Comparison of ENCODE assay signal across 14 cellular contexts in the genomic region with DNA sequence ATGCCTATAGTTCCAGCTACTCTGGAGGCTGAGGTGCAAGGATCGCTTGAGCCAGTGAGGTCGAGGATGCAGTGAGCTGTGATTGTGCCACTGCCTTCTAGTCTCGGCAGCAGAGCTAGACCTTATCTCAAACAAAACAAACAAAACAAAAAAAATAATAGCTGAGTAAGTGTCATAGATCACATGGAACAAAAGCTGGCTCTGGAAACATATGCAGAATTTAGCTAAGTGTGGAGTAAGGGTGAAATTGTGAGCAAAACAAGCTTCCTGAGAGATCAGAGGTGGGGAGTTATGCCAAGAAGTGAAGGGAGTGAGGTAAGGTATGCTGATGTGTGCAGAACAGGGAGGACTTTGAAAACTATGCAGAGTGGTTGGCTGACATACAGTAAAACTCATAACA. TPM values are rescaled to one million over a fixed set of nuclear protein-coding genes. Genes with fewer than 3 reads are reported as not detected.
DNase-seq lines count a peak whose midpoint lies in the region; FAIRE-seq and TF ChIP-seq lines count a peak whose summit lies in the region.
"Had no signal": no experiment of that assay in that cellular context is flagged by ENCODE, and none has a peak within 500 bp of the region (broad histone marks: within the 10 kb centered on the region; RNA-seq: fewer than 3 reads in every experiment).

No MANE protein-coding gene starts in this region.

- 59% methylated on average over 3 of the region's 3 CpGs for WGBS in hepatocyte (ENCODE audit: low lambda C conversion rate, missing lambda C conversion rate)
- 27 to 44% (median 39%) methylated on average over 3 of the region's 3 CpGs for WGBS in stomach, 5 donors

- H3K27me3 ChIP-seq in astrocyte (ENCODE audit: insufficient read depth, low read length) (no peaks in the 10 kb centered on the region), hepatocyte (no peaks in the 10 kb centered on the region), stomach (no peaks in the 10 kb centered on the region)
- H3K27me3 ChIP-seq: ovary had no signal

- CTCF ChIA-PET in HEK293 (lab: Yijun Ruan, JAX), result interaction anchor here (0.5 to 1.2 kb wide), 6 partner anchors 13 to 434 kb away, joined by 3 to 5 read pairs (median 3); no protein-coding TSS in a partner anchor

- H3K4me1 ChIP-seq in HEK293 (ENCODE audit: control insufficient read depth, insufficient read depth, low read length) (peaks cover 8% of the 10 kb centered on the region), astrocyte (ENCODE audit: insufficient read depth, low read length) (peaks cover 25% of the 10 kb centered on the region), hepatocyte (ENCODE audit: insufficient read depth) (no peaks in the 10 kb centered on the region), stomach (peaks cover 0 to 25% (median 6%) of the 10 kb centered on the region in 4 donors)

- H3K4me1 Mint-ChIP-seq in astrocyte (ENCODE audit: low read depth, unreplicated experiment), result peaks cover 16% of the 10 kb centered on the region

- POLR2A ChIA-PET in HEK293 (lab: Yijun Ruan, JAX), result interaction anchor here (1.0 kb wide), 2 partner anchors 49 to 1485 kb away, joined by 3 read pairs; a partner anchor contains a TSS

- no peak overlapping the region for H3K27ac Mint-ChIP-seq in astrocyte (ENCODE audit: unreplicated experiment)
- H3K27ac Mint-ChIP-seq: activated CD8-positive, alpha-beta T cell treated with anti-CD3 and anti-CD28 coated beads for 36 hours had no signal

- H4K20me1 ChIP-seq in astrocyte (ENCODE audit: insufficient read depth, low read length), result no peaks in the 10 kb centered on the region
- no peaks in the 10 kb centered on the region for H4K20me1 ChIP-seq in hepatocyte (ENCODE audit: insufficient read depth, poor library complexity, severe bottlenecking)

- TF ChIP-seq CTCF in HEK293 (tag by site-specific recombination; IDR thresholded peaks at IDR 0.05) (no peak), astrocyte (IDR thresholded peaks at IDR 0.05; ENCODE audit: insufficient read depth, low read depth, low read length) (no peak), hepatocyte (IDR thresholded peaks at IDR 0.05; ENCODE audit: poor library complexity) (no peak), stomach (IDR thresholded peaks at IDR 0.05) (no peak)

- intact Hi-C loops in stomach (cut with DNase I; ENCODE audit: low total_unique reads), result no loop called here

- no peaks in the 10 kb centered on the region for H3K9me3 Mint-ChIP-seq in astrocyte (ENCODE audit: unreplicated experiment)
- H3K9me3 Mint-ChIP-seq: activated CD8-positive, alpha-beta T cell treated with anti-CD3 and anti-CD28 coated beads for 36 hours; stimulated activated naive CD8-positive, alpha-beta T cell treated with anti-CD3 and anti-CD28 coated beads, Interleukin-15, amount 100 ng/mL, for 72 hours had no signal

- H3K27me3 Mint-ChIP-seq in astrocyte (ENCODE audit: low read depth, unreplicated experiment), result no peaks in the 10 kb centered on the region
- H3K27me3 Mint-ChIP-seq: activated CD8-positive, alpha-beta T cell treated with anti-CD3 and anti-CD28 coated beads for 36 hours; CD4-positive, CD25-positive, alpha-beta regulatory T cell; stimulated activated naive CD8-positive, alpha-beta T cell treated with anti-CD3 and anti-CD28 coated beads, Interleukin-15, amount 100 ng/mL, for 72 hours had no signal

- no peak for FAIRE-seq in astrocyte (lab: Jason Lieb, UNC)

- DNase-seq in astrocyte (ENCODE audit: low read depth), result peak; percentile 86
- DNase-seq in hepatocyte (ENCODE audit: low spot score), result peak; percentile 40
- DNase-seq in stomach, result peak; percentile 58
- DNase-seq in GF-D8 (lab: John Stamatoyannopoulos, UW), result no peak
- DNase-seq in erythroblast (lab: John Stamatoyannopoulos, UW), result no peak
- DNase-seq in NCI-H1092 (lab: John Stamatoyannopoulos, UW), result no peak
- DNase-seq: activated CD8-positive, alpha-beta T cell treated with anti-CD3 and anti-CD28 coated beads for 36 hours; activated naive CD4-positive, alpha-beta T cell; CD4-positive, CD25-positive, alpha-beta regulatory T cell; stimulated activated CD4-positive, alpha-beta T cell treated with anti-CD3 and anti-CD28 coated beads, Interleukin-4, amount 100 ng/mL, for 24 hours; stimulated activated naive CD8-positive, alpha-beta T cell treated with anti-CD3 and anti-CD28 coated beads, Interleukin-15, amount 100 ng/mL, for 72 hours; T-helper 9 cell had no signal

- H3K9me3 ChIP-seq in HEK293 (ENCODE audit: control insufficient read depth, insufficient read depth, low read depth, low read length), result no peaks in the 10 kb centered on the region
- H3K9me3 ChIP-seq in astrocyte (ENCODE audit: insufficient read depth, low read depth, low read length), result no peaks in the 10 kb centered on the region
- no peaks in the 10 kb centered on the region for H3K9me3 ChIP-seq in hepatocyte (ENCODE audit: low read depth)
- H3K9me3 ChIP-seq in stomach, result no peaks in the 10 kb centered on the region
- H3K9me3 ChIP-seq: ovary had no signal

- TF ChIP-seq POLR2A in stomach (IDR thresholded peaks at IDR 0.05) (no peak), erythroblast (IDR thresholded peaks at IDR 0.05; ENCODE audit: low read length) (no peak)

- no peak overlapping the region for H3K4me3 Mint-ChIP-seq in astrocyte (ENCODE audit: unreplicated experiment)
- H3K4me3 Mint-ChIP-seq: activated CD8-positive, alpha-beta T cell treated with anti-CD3 and anti-CD28 coated beads for 36 hours; stimulated activated naive CD8-positive, alpha-beta T cell treated with anti-CD3 and anti-CD28 coated beads, Interleukin-15, amount 100 ng/mL, for 72 hours had no signal

- H3K4me2 ChIP-seq in astrocyte (ENCODE audit: low read length), result no peak overlapping the region
- H3K4me2 ChIP-seq in hepatocyte, result no peak overlapping the region

- no peak for TF ChIP-seq EP300 in stomach (IDR thresholded peaks at IDR 0.05)

- H3K79me2 ChIP-seq in astrocyte (ENCODE audit: insufficient read depth, low read length) (no peaks in the 10 kb centered on the region), hepatocyte (no peaks in the 10 kb centered on the region)

- H3K9ac ChIP-seq in astrocyte (ENCODE audit: low read length), result peak overlapping the region; percentile 8

- H3K36me3 ChIP-seq in HEK293 (ENCODE audit: control insufficient read depth in 2 of 2, insufficient read depth in 1 of 2, low read length in 2 of 2) (no peaks in the 10 kb centered on the region), astrocyte (ENCODE audit: insufficient read depth, low read length) (no peaks in the 10 kb centered on the region), hepatocyte (replicated peaks; ENCODE audit: insufficient read depth, low read depth) (no peaks in the 10 kb centered on the region), stomach (no peaks in the 10 kb centered on the region)
- H3K36me3 ChIP-seq: ovary had no signal

- H3K27ac ChIP-seq in HEK293 (ENCODE audit: extremely low read depth, low read depth, low read length), result no peak overlapping the region
- peak overlapping the region; percentile 20 for H3K27ac ChIP-seq in astrocyte (ENCODE audit: low read depth, low read length)
- peak overlapping the region; percentile 17 for H3K27ac ChIP-seq in hepatocyte
- H3K27ac ChIP-seq in stomach, result peak overlapping the region in 4 of 5 donors; percentile 17 to 58 (median 34)

- H3K4me3 ChIP-seq in HEK293 (ENCODE audit: low read depth, low read length), result no peak overlapping the region
- H3K4me3 ChIP-seq in astrocyte (ENCODE audit: insufficient read depth, low read depth, low read length), result no peak overlapping the region
- no peak overlapping the region for H3K4me3 ChIP-seq in hepatocyte
- H3K4me3 ChIP-seq in stomach, result no peak overlapping the region
- H3K4me3 ChIP-seq: ovary had no signal

- H2AFZ ChIP-seq in astrocyte (ENCODE audit: low read depth, low read length) (no peak overlapping the region), hepatocyte (no peak overlapping the region)

- H3K9me2 ChIP-seq in hepatocyte (replicated peaks; ENCODE audit: insufficient read depth), result no peaks in the 10 kb centered on the region

- no peaks in the 10 kb centered on the region for H3K36me3 Mint-ChIP-seq in astrocyte (ENCODE audit: low read depth, unreplicated experiment)
- H3K36me3 Mint-ChIP-seq: CD4-positive, CD25-positive, alpha-beta regulatory T cell had no signal

TF ChIP-seq in HEK293, 187 proteins besides CTCF, POLR2A, EP300 and RAD21 (continues in another document):
- TF ChIP-seq ZFP3 (tag by site-specific recombination; IDR thresholded peaks at IDR 0.05; ENCODE audit: low read depth), result no peak
- TF ChIP-seq SP2 (tag by site-specific recombination; IDR thresholded peaks at IDR 0.05), result no peak
- no peak for TF ChIP-seq ZNF623 (tag by site-specific recombination; IDR thresholded peaks at IDR 0.05)
- no peak for TF ChIP-seq ZNF350 (tag by site-specific recombination; IDR thresholded peaks at IDR 0.05)
- TF ChIP-seq, protein P1, sequence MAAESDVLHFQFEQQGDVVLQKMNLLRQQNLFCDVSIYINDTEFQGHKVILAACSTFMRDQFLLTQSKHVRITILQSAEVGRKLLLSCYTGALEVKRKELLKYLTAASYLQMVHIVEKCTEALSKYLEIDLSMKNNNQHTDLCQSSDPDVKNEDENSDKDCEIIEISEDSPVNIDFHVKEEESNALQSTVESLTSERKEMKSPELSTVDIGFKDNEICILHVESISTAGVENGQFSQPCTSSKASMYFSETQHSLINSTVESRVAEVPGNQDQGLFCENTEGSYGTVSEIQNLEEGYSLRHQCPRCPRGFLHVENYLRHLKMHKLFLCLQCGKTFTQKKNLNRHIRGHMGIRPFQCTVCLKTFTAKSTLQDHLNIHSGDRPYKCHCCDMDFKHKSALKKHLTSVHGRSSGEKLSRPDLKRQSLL (tag by site-specific recombination; IDR thresholded peaks at IDR 0.05), result peak; percentile 22; the same call in 1 of the 2 replicates
- TF ChIP-seq OSR2 (tag by site-specific recombination; IDR thresholded peaks at IDR 0.05), result peak; percentile 89
- peak; percentile 63 for TF ChIP-seq ZBTB17 (tag by site-specific recombination; IDR thresholded peaks at IDR 0.05)
- no peak for TF ChIP-seq ZFHX2 (tag by site-specific recombination; conservative IDR thresholded peaks at IDR 0.05)
- TF ChIP-seq ZNF777 (tag by site-specific recombination; IDR thresholded peaks at IDR 0.05; ENCODE audit: borderline replicate concordance), result no peak
- TF ChIP-seq ZFP69B (tag by site-specific recombination; IDR thresholded peaks at IDR 0.05), result no peak
- no peak for TF ChIP-seq TCF7L2 (IDR thresholded peaks at IDR 0.05; ENCODE audit: borderline replicate concordance, low read depth, low read length)
- peak; percentile 39 for TF ChIP-seq SETDB1 (IDR thresholded peaks at IDR 0.05; ENCODE audit: insufficient read length, low read length)
- peak; percentile 86 for TF ChIP-seq ZNF600 (tag by site-specific recombination; IDR thresholded peaks at IDR 0.05)

RNA-seq across cellular contexts. Expression of a gene that starts 18.7 kb away (rescaled TPM):
- total RNA-seq in astrocyte, result 117 and 118 TPM in 2 replicates
- 161 and 190 TPM in 2 replicates for total RNA-seq in hepatocyte
- polyA plus RNA-seq in hepatocyte, result 145 and 156 TPM in 2 replicates
- 100 to 1,000 TPM; 109 to 347 (median 252) TPM for total RNA-seq in stomach
- polyA plus RNA-seq in stomach, result 100 to 1,000 TPM in 2 of 3 donors, 10 to 100 TPM in 1; 72.3 to 131 (median 111) TPM

Comparison
In these comparisons a context has a peak if more than half of its experiments do, and no peak if none do; other contexts are left out.
1. DNase-seq: peak in astrocyte (single experiment), hepatocyte (single experiment) and stomach (single experiment); none in GF-D8 (single experiment), erythroblast (0 of 2) and NCI-H1092 (single experiment).